ENCODE assay signal across 1 cellular context in the genomic region with DNA sequence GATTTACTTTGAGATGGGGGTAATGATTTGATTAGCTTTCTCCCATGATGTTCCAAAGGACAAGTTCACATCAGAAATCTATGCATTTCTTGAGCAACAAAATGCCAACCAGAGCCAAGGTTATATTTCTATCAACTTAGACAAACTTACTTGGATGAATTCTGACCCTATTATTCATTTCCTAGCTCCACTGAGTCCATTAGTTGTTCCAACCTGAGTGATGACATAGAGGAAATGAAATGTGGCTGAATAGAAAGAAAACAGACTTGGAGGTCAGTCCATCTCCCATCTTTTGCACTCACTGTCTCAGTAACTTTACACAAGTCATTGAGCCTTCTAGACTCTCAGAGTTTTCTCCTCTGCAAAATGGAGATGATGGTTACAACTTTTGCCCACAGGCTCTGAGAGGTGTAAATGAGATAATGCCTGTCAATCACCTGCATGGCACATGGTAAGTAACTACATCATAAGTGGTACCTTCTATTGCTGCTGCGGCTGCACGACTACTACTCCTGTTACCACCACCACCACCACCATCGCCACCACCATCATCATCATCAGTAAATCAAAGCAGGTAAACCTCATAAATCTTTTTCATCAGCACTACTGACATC.
TF ChIP-seq lines count a peak whose summit lies in the region.

No MANE protein-coding gene starts in this region.

TF ChIP-seq in WTC11, 78 proteins besides CTCF, POLR2A, EP300 and RAD21 (continued from another document):
- TF ChIP-seq, protein P1, sequence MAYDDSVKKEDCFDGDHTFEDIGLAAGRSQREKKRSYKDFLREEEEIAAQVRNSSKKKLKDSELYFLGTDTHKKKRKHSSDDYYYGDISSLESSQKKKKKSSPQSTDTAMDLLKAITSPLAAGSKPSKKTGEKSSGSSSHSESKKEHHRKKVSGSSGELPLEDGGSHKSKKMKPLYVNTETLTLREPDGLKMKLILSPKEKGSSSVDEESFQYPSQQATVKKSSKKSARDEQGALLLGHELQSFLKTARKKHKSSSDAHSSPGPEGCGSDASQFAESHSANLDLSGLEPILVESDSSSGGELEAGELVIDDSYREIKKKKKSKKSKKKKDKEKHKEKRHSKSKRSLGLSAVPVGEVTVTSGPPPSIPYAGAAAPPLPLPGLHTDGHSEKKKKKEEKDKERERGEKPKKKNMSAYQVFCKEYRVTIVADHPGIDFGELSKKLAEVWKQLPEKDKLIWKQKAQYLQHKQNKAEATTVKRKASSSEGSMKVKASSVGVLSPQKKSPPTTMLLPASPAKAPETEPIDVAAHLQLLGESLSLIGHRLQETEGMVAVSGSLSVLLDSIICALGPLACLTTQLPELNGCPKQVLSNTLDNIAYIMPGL (CRISPR knock-in tag; IDR thresholded peaks at IDR 0.05) = no peak
